12 cellular contexts compared by ENCODE assay signal in genomic region chr1:46806196-46807020, GRCh38. TPM values are rescaled to one million over a fixed set of nuclear protein-coding genes. Genes with fewer than 3 reads are reported as not detected.
DNase-seq lines count a peak whose midpoint lies in the region; ATAC-seq and TF ChIP-seq lines count a peak whose summit lies in the region.
"Had no signal": no experiment of that assay in that cellular context is flagged by ENCODE, and none has a peak within 500 bp of the region (broad histone marks: within the 10 kb centered on the region; RNA-seq: fewer than 3 reads in every experiment).

No MANE protein-coding gene starts in this region.

- H2BK120ac ChIP-seq in IMR-90 (ENCODE audit: low read depth, low read length) = no peak overlapping the region

- intact Hi-C loops in IMR-90 (cut with micrococcal nuclease) (no loop called here), right lobe of liver (cut with DNase I) (no loop called here), testis (cut with DNase I; ENCODE audit: low total_unique reads) (no loop called here)

- no peak overlapping the region for H2AFZ ChIP-seq in IMR-90 (replicated peaks; ENCODE audit: low read length, poor library complexity)

- H4K5ac ChIP-seq in IMR-90 (ENCODE audit: low read depth, low read length) = no peak overlapping the region

- H3K18ac ChIP-seq in IMR-90 (ENCODE audit: low read depth, low read length) = no peak overlapping the region

- H3K79me1 ChIP-seq in IMR-90 (ENCODE audit: low read depth in 1 of 2, low read length in 2 of 2) = no peaks in the 10 kb centered on the region

- H3K27ac ChIP-seq in IMR-90 (ENCODE audit: insufficient read depth, low read length) (no peak overlapping the region), epithelial cell of prostate (peak overlapping the region; percentile 18), right lobe of liver (peak overlapping the region in 1 of 3 donors; percentile 39), testis (peak overlapping the region; percentile 27 to 77), brain microvascular endothelial cell (no peak overlapping the region)

- no peaks in the 10 kb centered on the region for H3K36me3 ChIP-seq in IMR-90 (ENCODE audit: control insufficient read depth, insufficient read depth, low read length)
- no peaks in the 10 kb centered on the region for H3K36me3 ChIP-seq in right lobe of liver
- no peaks in the 10 kb centered on the region for H3K36me3 ChIP-seq in testis (ENCODE audit: low read depth, missing control alignments)
- no peaks in the 10 kb centered on the region for H3K36me3 ChIP-seq in brain microvascular endothelial cell (replicated peaks)

- no peak overlapping the region for H4K91ac ChIP-seq in IMR-90 (ENCODE audit: insufficient read depth, low read depth, low read length)

- H4K20me1 ChIP-seq in IMR-90 (ENCODE audit: insufficient read depth, low read length) = no peaks in the 10 kb centered on the region

- POLR2A ChIA-PET in IMR-90 (lab: Charles Lee; ENCODE audit: unreplicated experiment) = no interaction called here

- H3K23ac ChIP-seq in IMR-90 (ENCODE audit: low read depth, low read length) = no peak overlapping the region

- no peak for TF ChIP-seq POLR2A in IMR-90 (IDR thresholded peaks at IDR 0.05; ENCODE audit: low read depth, low read length)
- TF ChIP-seq POLR2A in right lobe of liver (IDR thresholded peaks at IDR 0.05) = no peak
- no peak for TF ChIP-seq POLR2A in testis (IDR thresholded peaks at IDR 0.05)

- H4K8ac ChIP-seq in IMR-90 (ENCODE audit: low read depth in 2 of 2, low read length in 2 of 2) = no peak overlapping the region

- H3K4me3 ChIP-seq in IMR-90 (ENCODE audit: insufficient read depth, low read depth, low read length) = no peak overlapping the region
- H3K4me3 ChIP-seq in right lobe of liver = no peak overlapping the region
- H3K4me3 ChIP-seq in testis = no peak overlapping the region
- H3K4me3 ChIP-seq in brain microvascular endothelial cell (ENCODE audit: low read depth, low read length) = no peak overlapping the region
- H3K4me3 ChIP-seq: GM12878 had no signal

- H3K14ac ChIP-seq in IMR-90 (replicated peaks; ENCODE audit: low read depth, low read length) = no peak overlapping the region

- CTCF ChIA-PET in IMR-90 (lab: Yijun Ruan, JAX) = no interaction called here

- H3K27me3 ChIP-seq in IMR-90 (ENCODE audit: control insufficient read depth, insufficient read depth, low read length) (no peaks in the 10 kb centered on the region), right lobe of liver (no peaks in the 10 kb centered on the region), testis (no peaks in the 10 kb centered on the region), brain microvascular endothelial cell (replicated peaks) (no peaks in the 10 kb centered on the region)

- TF ChIP-seq CTCF in IMR-90 (conservative IDR thresholded peaks at IDR 0.05; ENCODE audit: low read depth, low read length) (no peak), right lobe of liver (IDR thresholded peaks at IDR 0.05) (no peak), testis (IDR thresholded peaks at IDR 0.05) (no peak), brain microvascular endothelial cell (IDR thresholded peaks at IDR 0.05; ENCODE audit: low read depth, low read length, missing control alignments) (no peak)

- H3K4ac ChIP-seq in IMR-90 (ENCODE audit: low read depth, low read length) = no peak overlapping the region

- in situ Hi-C loops in IMR-90 (cut with MboI; ENCODE audit: low sequenced_read_pairs) = no loop called here
- in situ Hi-C loops in brain microvascular endothelial cell (cut with HindIII; ENCODE audit: low pct_ligation_motif_present, low sequenced_read_pairs) = no loop called here

- BruUV-seq in IMR-90 (replicated peaks; lab: Mats Ljungman, UMichigan) = no TSS peak

- H2BK5ac ChIP-seq in IMR-90 (ENCODE audit: low read depth, low read length, poor library complexity, severe bottlenecking) = no peak overlapping the region

- no peak overlapping the region for H2AK9ac ChIP-seq in IMR-90 (replicated peaks; ENCODE audit: low read depth, low read length, poor library complexity)

- WGBS in IMR-90 (ENCODE audit: extremely low coverage in 2 of 2, insufficient read length in 1 of 2), 2 experiments = 60% methylated on average over 2 of the region's 13 CpGs; no CpG with 5 or more reads in 1 of the 2 experiments
- 29% methylated on average over 10 of the region's 13 CpGs for WGBS in right lobe of liver (ENCODE audit: insufficient coverage, low coverage, low lambda C conversion rate, missing lambda C conversion rate)
- WGBS in testis, 2 donors = 48 to 61% methylated on average over 13 of the region's 13 CpGs

- no peak overlapping the region for H2AK5ac ChIP-seq in IMR-90 (ENCODE audit: low read depth, low read length)

- DNase-seq in IMR-90 (no peak), epithelial cell of prostate (ENCODE audit: low read depth, low spot score) (no peak), right lobe of liver (no peak), testis (peak; percentile 80), brain microvascular endothelial cell (no peak), NAMALWA (ENCODE audit: low spot score) (no peak), SW 1271 (lab: John Stamatoyannopoulos, UW) (no peak), NCI-H2029 (lab: John Stamatoyannopoulos, UW) (no peak)

- no peak for ATAC-seq in IMR-90 (ENCODE audit: low read depth)
- ATAC-seq in right lobe of liver = peak; percentile 55 to 82 (median 64)
- ATAC-seq: GM12878; stimulated activated effector memory CD8-positive, alpha-beta T cell treated with anti-CD3 and anti-CD28 coated beads, Interleukin-12 subunit alpha, Interleukin-12 subunit beta, amount 100 ng/mL, for 72 hours had no signal

- no peak overlapping the region for H3K56ac ChIP-seq in IMR-90 (ENCODE audit: extremely low read depth, insufficient read depth, low read length)

- H3K4me2 ChIP-seq in IMR-90 (ENCODE audit: low read depth, low read length) = no peak overlapping the region

- H2BK20ac ChIP-seq in IMR-90 (ENCODE audit: low read depth, low read length) = no peak overlapping the region

- H3K9me3 ChIP-seq in IMR-90 (ENCODE audit: control insufficient read depth, insufficient read depth, low read length) = peaks cover 22% of the 10 kb centered on the region
- no peaks in the 10 kb centered on the region for H3K9me3 ChIP-seq in right lobe of liver
- H3K9me3 ChIP-seq in testis = no peaks in the 10 kb centered on the region

- H3K4me1 ChIP-seq in IMR-90 (ENCODE audit: control insufficient read depth, insufficient read depth, low read length) (no peaks in the 10 kb centered on the region), right lobe of liver (no peaks in the 10 kb centered on the region), testis (peaks cover 41% of the 10 kb centered on the region)

- no peaks in the 10 kb centered on the region for H3K9me1 ChIP-seq in IMR-90 (ENCODE audit: insufficient read depth, low read length)

- no peak overlapping the region for H2BK15ac ChIP-seq in IMR-90 (ENCODE audit: low read depth, low read length)

- TF ChIP-seq RAD21 in IMR-90 (IDR thresholded peaks at IDR 0.05; ENCODE audit: low read length) = no peak

- H3K9ac ChIP-seq in IMR-90 (ENCODE audit: low read depth, low read length) = no peak overlapping the region

- dilution Hi-C loops in IMR-90 (cut with HindIII; ENCODE audit: low sequenced_read_pairs, unreplicated experiment) = no loop called here

TF ChIP-seq in IMR-90, 13 proteins besides CTCF, POLR2A, EP300 and RAD21:
- TF ChIP-seq RFX5 (IDR thresholded peaks at IDR 0.05; ENCODE audit: low read depth, low read length) (no peak), FOS (IDR thresholded peaks at IDR 0.05; ENCODE audit: low read depth, low read length) (no peak), MAZ (IDR thresholded peaks at IDR 0.05; ENCODE audit: borderline replicate concordance, low read depth, low read length) (no peak), USF2 (IDR thresholded peaks at IDR 0.05; ENCODE audit: low read depth, low read length) (peak; percentile 26; the same call in 1 of the 2 replicates), MAFK (IDR thresholded peaks at IDR 0.05; ENCODE audit: low read depth, low read length) (no peak), MXI1 (IDR thresholded peaks at IDR 0.05; ENCODE audit: borderline replicate concordance, low read depth, low read length) (no peak), ELK1 (IDR thresholded peaks at IDR 0.05; ENCODE audit: borderline replicate concordance, low read depth, low read length) (no peak), SMC3 (IDR thresholded peaks at IDR 0.05; ENCODE audit: low read depth, low read length) (no peak), BHLHE40 (IDR thresholded peaks at IDR 0.05; ENCODE audit: low read depth, low read length) (no peak), CEBPB (IDR thresholded peaks at IDR 0.05; ENCODE audit: low read depth, low read length) (0 out of 2 replicates have a peak, but pooled peaks have one; percentile 3), NFE2L2 (IDR thresholded peaks at IDR 0.05; ENCODE audit: low read depth, low read length) (no peak), RCOR1 (IDR thresholded peaks at IDR 0.05; ENCODE audit: insufficient replicate concordance, low read length) (no peak), CHD1 (IDR thresholded peaks at IDR 0.05; ENCODE audit: low read depth, low read length) (no peak)

RNA-seq across cellular contexts. Expression of gene CYP4B1, which starts 7.6 kb away (rescaled TPM):
- total RNA-seq in IMR-90 (2012; rRNA removed) (not detected in 2 replicates), right lobe of liver (under 1 TPM in 1 of 6 experiments, not detected in 5; 0.62 TPM), testis (1 to 10 TPM; 4.3 to 6.1 TPM)
- polyA plus RNA-seq in IMR-90 (2012; rRNA removed) (not detected in 2 replicates), testis (ENCODE audit: insufficient read depth, low read depth, low replicate concordance) (2.1 TPM)
- not detected in 2 replicates for polyA plus RNA-seq in IMR-90 (2012; cell fraction: cytosol; rRNA removed)
- polyA plus RNA-seq in IMR-90 (2012; cell fraction: nucleus; rRNA removed; ENCODE audit: low replicate concordance) = not detected in 2 replicates
- total RNA-seq: myocyte; T-helper 2 cell treated with Interferon-gamma antibody and Interleukin-4, amounts not matched to agents 100 ng/mL and 5 ng/mL, for 36 hours had no signal
- polyA plus RNA-seq: GM12878 had no signal

Comparison
In these comparisons a context has a peak if more than half of its experiments do, and no peak if none do; other contexts are left out.
1. H3K27ac ChIP-seq: peak in epithelial cell of prostate (single experiment) and testis (2 of 2); none in IMR-90 (single experiment) and brain microvascular endothelial cell (single experiment).